In the genomic region with DNA sequence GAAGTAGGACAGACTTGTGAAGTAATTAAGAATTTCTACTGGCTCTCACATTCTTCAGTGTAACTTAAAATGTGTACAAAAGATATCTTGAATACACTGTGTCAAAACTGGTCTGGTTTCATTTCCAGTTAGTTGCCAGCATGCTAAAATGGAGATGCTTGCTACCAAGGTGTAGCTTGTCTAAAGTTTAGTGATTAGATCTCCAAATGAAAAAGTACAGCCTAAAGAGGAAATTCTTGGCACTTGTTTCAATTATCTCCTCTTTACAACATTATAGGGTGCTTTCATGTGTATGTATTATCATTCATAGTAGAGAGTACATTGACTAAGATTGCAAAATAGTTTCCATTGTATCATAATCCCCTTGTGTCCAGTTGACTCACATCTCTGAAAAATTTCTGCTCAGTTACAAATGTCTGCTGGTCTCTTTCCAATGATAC, we compare ENCODE assay signal across 15 cellular contexts.
A peak's percentile ranks its signal among the peaks of the same experiment; 100 is the strongest.
DNase-seq lines count a peak whose midpoint lies in the region; ATAC-seq and TF ChIP-seq lines count a peak whose summit lies in the region.
"Had no signal": no experiment of that assay in that cellular context is flagged by ENCODE, and none has a peak within 500 bp of the region (broad histone marks: within the 10 kb centered on the region; RNA-seq: fewer than 3 reads in every experiment).

No MANE protein-coding gene starts in this region.

- intact Hi-C loops in left ventricle myocardium superior (cut with micrococcal nuclease) = no loop called here

- DNase-seq in SK-N-SH (no peak), astrocyte of the spinal cord (ENCODE audit: low read depth, low spot score) (peak; percentile 74), left ventricle myocardium superior (no peak), tibial nerve (ENCODE audit: low spot score in 2 of 2) (no peak), NCI-H82 (lab: John Stamatoyannopoulos, UW) (no peak)
- DNase-seq in stimulated activated CD4-positive, alpha-beta T cell treated with anti-CD3 and anti-CD28 coated beads, Interleukin-4, amount 100 ng/mL, for 24 hours = no peak
- DNase-seq: activated CD8-positive, alpha-beta memory T cell treated with anti-CD3 and anti-CD28 coated beads for 24 hours; cerebellar nuclear complex; NCI-H2029; nephron progenitor cell; stimulated activated CD4-positive, alpha-beta T cell treated with anti-CD3 and anti-CD28 coated beads, Interleukin-2, amount 100 ng/mL, for 48 hours; tibial artery had no signal

- peaks cover 0 to 15% of the 10 kb centered on the region in 2 experiments; a peak in 3 of 4 replicates for H3K4me1 ChIP-seq in SK-N-SH (ENCODE audit: control insufficient read depth in 1 of 2, insufficient read depth in 2 of 2, low read depth in 1 of 2, low read length in 1 of 2)
- peaks cover 0 to 24% (median 3%) of the 10 kb centered on the region in 4 donors for H3K4me1 ChIP-seq in tibial nerve

- POLR2A ChIA-PET in SK-N-SH (lab: Yijun Ruan, JAX) = no interaction called here

- H3K9me3 ChIP-seq in SK-N-SH (peaks cover 4% of the 10 kb centered on the region; the same call in 1 of the 2 replicates), tibial nerve (no peaks in the 10 kb centered on the region)
- H3K9me3 ChIP-seq: tibial artery had no signal

- no peak overlapping the region for H3K9ac ChIP-seq in SK-N-SH

- no peaks in the 10 kb centered on the region for H3K27me3 ChIP-seq in SK-N-SH (ENCODE audit: insufficient read depth)
- no peaks in the 10 kb centered on the region for H3K27me3 ChIP-seq in tibial nerve
- H3K27me3 ChIP-seq: tibial artery had no signal

- H3K27ac ChIP-seq in SK-N-SH (ENCODE audit: low read depth in 2 of 2, low read length in 1 of 2) (no peak overlapping the region), tibial nerve (peak overlapping the region in 2 of 4 donors; percentile 26 to 51)
- H3K27ac ChIP-seq: SK-N-MC, tibial artery had no signal

- H3K4me3 ChIP-seq in SK-N-SH (ENCODE audit: low read depth in 2 of 2, low read length in 1 of 2) (no peak overlapping the region), astrocyte of the spinal cord (ENCODE audit: low read depth, low read length) (no peak overlapping the region), tibial nerve (no peak overlapping the region)
- H3K4me3 ChIP-seq: SK-N-MC, tibial artery had no signal

- TF ChIP-seq POLR2A in tibial nerve (IDR thresholded peaks at IDR 0.05) = no peak

- TF ChIP-seq CTCF in SK-N-SH (IDR thresholded peaks at IDR 0.05) (no peak), astrocyte of the spinal cord (IDR thresholded peaks at IDR 0.05; ENCODE audit: low read depth, low read length) (no peak), tibial nerve (IDR thresholded peaks at IDR 0.05) (no peak)

- ATAC-seq in SK-N-SH treated with all-trans-retinoic acid at 6 μM for 48 hours (no peak), left ventricle myocardium superior (peak; percentile 89), HG03439 (IDR thresholded peaks at IDR 0.05; ENCODE audit: unreplicated experiment) (no peak)

- TF ChIP-seq EP300 in SK-N-SH (IDR thresholded peaks at IDR 0.05; ENCODE audit: borderline replicate concordance in 1 of 2, low read depth in 1 of 2, low read length in 1 of 2) (no peak), tibial nerve (IDR thresholded peaks at IDR 0.05) (peak; percentile 46 to 75)

- no peak overlapping the region for H2AFZ ChIP-seq in SK-N-SH (ENCODE audit: low read depth)

- TF ChIP-seq RAD21 in SK-N-SH (IDR thresholded peaks at IDR 0.05; ENCODE audit: low read length) = no peak

- in situ Hi-C loops in astrocyte of the spinal cord (cut with HindIII; ENCODE audit: low sequenced_read_pairs) = no loop called here

- H3K36me3 ChIP-seq in SK-N-SH (replicated peaks in 1 of 2; ENCODE audit: control insufficient read depth in 1 of 2, insufficient read depth in 2 of 2, low read length in 1 of 2) = no peaks in the 10 kb centered on the region
- no peaks in the 10 kb centered on the region for H3K36me3 ChIP-seq in tibial nerve
- H3K36me3 ChIP-seq: tibial artery had no signal

- H3K4me2 ChIP-seq in SK-N-SH = no peak overlapping the region

- no peaks in the 10 kb centered on the region for H4K20me1 ChIP-seq in SK-N-SH (ENCODE audit: insufficient read depth)

- CTCF ChIA-PET in SK-N-SH (lab: Yijun Ruan, JAX) = no interaction called here

- no peaks in the 10 kb centered on the region for H3K9me2 ChIP-seq in SK-N-SH

- peaks cover 9% of the 10 kb centered on the region for H3F3A ChIP-seq in SK-N-SH (replicated peaks; ENCODE audit: insufficient read depth)

- H3K79me2 ChIP-seq in SK-N-SH (ENCODE audit: insufficient read depth) = no peaks in the 10 kb centered on the region

TF ChIP-seq in SK-N-SH treated with all-trans-retinoic acid at 6 μM for 48 hours, 23 proteins besides CTCF, POLR2A, EP300 and RAD21:
- no peak for TF ChIP-seq BACH2 (CRISPR knock-in tag; IDR thresholded peaks at IDR 0.05; ENCODE audit: borderline replicate concordance)
- TF ChIP-seq ISL1 (CRISPR knock-in tag; IDR thresholded peaks at IDR 0.05) = peak; percentile 72
TF ChIP-seq in SK-N-SH treated with all-trans-retinoic acid at 6 μM for 48 hours: peak in this region for 1.

TF ChIP-seq in SK-N-SH, 30 proteins besides CTCF, POLR2A, EP300 and RAD21:
- TF ChIP-seq, protein P1, sequence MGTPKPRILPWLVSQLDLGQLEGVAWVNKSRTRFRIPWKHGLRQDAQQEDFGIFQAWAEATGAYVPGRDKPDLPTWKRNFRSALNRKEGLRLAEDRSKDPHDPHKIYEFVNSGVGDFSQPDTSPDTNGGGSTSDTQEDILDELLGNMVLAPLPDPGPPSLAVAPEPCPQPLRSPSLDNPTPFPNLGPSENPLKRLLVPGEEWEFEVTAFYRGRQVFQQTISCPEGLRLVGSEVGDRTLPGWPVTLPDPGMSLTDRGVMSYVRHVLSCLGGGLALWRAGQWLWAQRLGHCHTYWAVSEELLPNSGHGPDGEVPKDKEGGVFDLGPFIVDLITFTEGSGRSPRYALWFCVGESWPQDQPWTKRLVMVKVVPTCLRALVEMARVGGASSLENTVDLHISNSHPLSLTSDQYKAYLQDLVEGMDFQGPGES (IDR thresholded peaks at IDR 0.05; ENCODE audit: low read depth, low read length) = no peak
- TF ChIP-seq POLR2AphosphoS5 (IDR thresholded peaks at IDR 0.05; ENCODE audit: low read depth, low read length) (no peak), TAF1 (IDR thresholded peaks at IDR 0.05; ENCODE audit: borderline replicate concordance, low read depth, low read length) (no peak), RCOR1 (IDR thresholded peaks at IDR 0.05; ENCODE audit: low read length) (no peak), RFX5 (IDR thresholded peaks at IDR 0.05; ENCODE audit: low read length) (no peak), FOSL2 (IDR thresholded peaks at IDR 0.05; ENCODE audit: borderline replicate concordance, low read depth) (no peak), EZH2phosphoT487 (IDR thresholded peaks at IDR 0.05; ENCODE audit: borderline replicate concordance, low read depth) (no peak), JUND (IDR thresholded peaks at IDR 0.05) (no peak), GABPA (IDR thresholded peaks at IDR 0.05; ENCODE audit: low read depth) (no peak), SIN3A (IDR thresholded peaks at IDR 0.05; ENCODE audit: borderline replicate concordance, low read depth, low read length) (no peak)
- TF ChIP-seq, protein P2, sequence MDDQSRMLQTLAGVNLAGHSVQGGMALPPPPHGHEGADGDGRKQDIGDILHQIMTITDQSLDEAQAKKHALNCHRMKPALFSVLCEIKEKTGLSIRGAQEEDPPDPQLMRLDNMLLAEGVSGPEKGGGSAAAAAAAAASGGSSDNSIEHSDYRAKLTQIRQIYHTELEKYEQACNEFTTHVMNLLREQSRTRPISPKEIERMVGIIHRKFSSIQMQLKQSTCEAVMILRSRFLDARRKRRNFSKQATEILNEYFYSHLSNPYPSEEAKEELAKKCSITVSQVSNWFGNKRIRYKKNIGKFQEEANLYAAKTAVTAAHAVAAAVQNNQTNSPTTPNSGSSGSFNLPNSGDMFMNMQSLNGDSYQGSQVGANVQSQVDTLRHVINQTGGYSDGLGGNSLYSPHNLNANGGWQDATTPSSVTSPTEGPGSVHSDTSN (IDR thresholded peaks at IDR 0.05) = no peak
- TF ChIP-seq, protein P3, sequence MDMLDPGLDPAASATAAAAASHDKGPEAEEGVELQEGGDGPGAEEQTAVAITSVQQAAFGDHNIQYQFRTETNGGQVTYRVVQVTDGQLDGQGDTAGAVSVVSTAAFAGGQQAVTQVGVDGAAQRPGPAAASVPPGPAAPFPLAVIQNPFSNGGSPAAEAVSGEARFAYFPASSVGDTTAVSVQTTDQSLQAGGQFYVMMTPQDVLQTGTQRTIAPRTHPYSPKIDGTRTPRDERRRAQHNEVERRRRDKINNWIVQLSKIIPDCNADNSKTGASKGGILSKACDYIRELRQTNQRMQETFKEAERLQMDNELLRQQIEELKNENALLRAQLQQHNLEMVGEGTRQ (IDR thresholded peaks at IDR 0.05; ENCODE audit: borderline replicate concordance, low read depth, low read length) = no peak
- TF ChIP-seq, protein P4, sequence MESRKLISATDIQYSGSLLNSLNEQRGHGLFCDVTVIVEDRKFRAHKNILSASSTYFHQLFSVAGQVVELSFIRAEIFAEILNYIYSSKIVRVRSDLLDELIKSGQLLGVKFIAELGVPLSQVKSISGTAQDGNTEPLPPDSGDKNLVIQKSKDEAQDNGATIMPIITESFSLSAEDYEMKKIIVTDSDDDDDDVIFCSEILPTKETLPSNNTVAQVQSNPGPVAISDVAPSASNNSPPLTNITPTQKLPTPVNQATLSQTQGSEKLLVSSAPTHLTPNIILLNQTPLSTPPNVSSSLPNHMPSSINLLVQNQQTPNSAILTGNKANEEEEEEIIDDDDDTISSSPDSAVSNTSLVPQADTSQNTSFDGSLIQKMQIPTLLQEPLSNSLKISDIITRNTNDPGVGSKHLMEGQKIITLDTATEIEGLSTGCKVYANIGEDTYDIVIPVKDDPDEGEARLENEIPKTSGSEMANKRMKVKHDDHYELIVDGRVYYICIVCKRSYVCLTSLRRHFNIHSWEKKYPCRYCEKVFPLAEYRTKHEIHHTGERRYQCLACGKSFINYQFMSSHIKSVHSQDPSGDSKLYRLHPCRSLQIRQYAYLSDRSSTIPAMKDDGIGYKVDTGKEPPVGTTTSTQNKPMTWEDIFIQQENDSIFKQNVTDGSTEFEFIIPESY (IDR thresholded peaks at IDR 0.05; ENCODE audit: borderline replicate concordance, low read depth) = no peak
- TF ChIP-seq, protein P5, sequence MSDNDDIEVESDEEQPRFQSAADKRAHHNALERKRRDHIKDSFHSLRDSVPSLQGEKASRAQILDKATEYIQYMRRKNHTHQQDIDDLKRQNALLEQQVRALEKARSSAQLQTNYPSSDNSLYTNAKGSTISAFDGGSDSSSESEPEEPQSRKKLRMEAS (IDR thresholded peaks at IDR 0.05; ENCODE audit: low read depth) = no peak
